In genomic region chr5:116650544-116650943, GRCh38 we compare ENCODE assay signal across 20 cellular contexts.
DNase-seq lines count a peak whose midpoint lies in the region; ATAC-seq lines count a peak whose summit lies in the region.
"Had no signal": no experiment of that assay in that cellular context is flagged by ENCODE, and none has a peak within 500 bp of the region (broad histone marks: within the 10 kb centered on the region; RNA-seq: fewer than 3 reads in every experiment).

No MANE protein-coding gene starts in this region.

- ATAC-seq in HG03457 (IDR thresholded peaks at IDR 0.05; ENCODE audit: unreplicated experiment): no peak
- ATAC-seq in GM18520 (IDR thresholded peaks at IDR 0.05; ENCODE audit: unreplicated experiment): no peak
- ATAC-seq in GM19023 (IDR thresholded peaks at IDR 0.05; ENCODE audit: unreplicated experiment): no peak

- DNase-seq in Ammon's horn (ENCODE audit: low spot score) (peak; percentile 22), NCI-H69 (lab: John Stamatoyannopoulos, UW) (peak; percentile 11), globus pallidus (ENCODE audit: low spot score) (peak; percentile 50), occipital lobe (lab: John Stamatoyannopoulos, UW) (peak; percentile 3), NCI-H345 (lab: John Stamatoyannopoulos, UW) (no peak)
- DNase-seq: 8988T; CD8-positive, alpha-beta memory T cell; DMS79; IMR-90; Karpas-422; MG63; NCI-H1092; NCI-H146; NCI-H2081 treated with DMSO at 0.1 percent for 48 hours; NCI-H526 treated with DMSO at 0.1 percent for 48 hours; OCI-M1; SIG-M5 had no signal
